Comparison of ENCODE assay signal across 9 cellular contexts in genomic region chr22:21569459-21570161, GRCh38. TPM values are rescaled to one million over a fixed set of nuclear protein-coding genes. Genes with fewer than 3 reads are reported as not detected.
DNase-seq lines count a peak whose midpoint lies in the region; ATAC-seq and TF ChIP-seq lines count a peak whose summit lies in the region.
"Had no signal": no experiment of that assay in that cellular context is flagged by ENCODE, and none has a peak within 500 bp of the region (broad histone marks: within the 10 kb centered on the region; RNA-seq: fewer than 3 reads in every experiment).

No MANE protein-coding gene starts in this region.

- no peaks in the 10 kb centered on the region for H3K27me3 ChIP-seq in tibial artery
- no peaks in the 10 kb centered on the region for H3K27me3 ChIP-seq in ascending aorta

- H3K9me3 ChIP-seq in tibial artery (no peaks in the 10 kb centered on the region), ascending aorta (no peaks in the 10 kb centered on the region)

- no peaks in the 10 kb centered on the region for H3K9me3 Mint-ChIP-seq in activated CD8-positive, alpha-beta T cell treated with anti-CD3 and anti-CD28 coated beads for 36 hours
- no peaks in the 10 kb centered on the region for H3K9me3 Mint-ChIP-seq in memory B cell

- H3K4me1 ChIP-seq in tibial artery: peaks cover 0 to 54% (median 40%) of the 10 kb centered on the region in 4 donors
- peaks cover 8 to 28% of the 10 kb centered on the region in 2 donors for H3K4me1 ChIP-seq in ascending aorta

- H3K27ac Mint-ChIP-seq in activated CD8-positive, alpha-beta T cell treated with anti-CD3 and anti-CD28 coated beads for 36 hours: peak overlapping the region; percentile 95
- peak overlapping the region; percentile 33 for H3K27ac Mint-ChIP-seq in memory B cell

- no peaks in the 10 kb centered on the region for H3K27me3 Mint-ChIP-seq in activated CD8-positive, alpha-beta T cell treated with anti-CD3 and anti-CD28 coated beads for 36 hours
- no peaks in the 10 kb centered on the region for H3K27me3 Mint-ChIP-seq in memory B cell

- intact Hi-C loops in activated CD8-positive, alpha-beta T cell treated with anti-CD3 and anti-CD28 coated beads for 36 hours (cut with micrococcal nuclease): no loop called here
- intact Hi-C loops in tibial artery (cut with DNase I; ENCODE audit: low total_unique reads) (no loop called here), ascending aorta (cut with DNase I) (loop anchor here (2.0 kb wide), 1 partner anchor 59 kb away; no protein-coding TSS in a partner anchor), left colon (cut with DNase I, micrococcal nuclease) (loop anchor here in 1 of 2 donors (10.0 kb wide), 1 partner anchor 55 kb away; no protein-coding TSS in a partner anchor)

- H3K4me3 Mint-ChIP-seq in activated CD8-positive, alpha-beta T cell treated with anti-CD3 and anti-CD28 coated beads for 36 hours: peak overlapping the region; percentile 91
- H3K4me3 Mint-ChIP-seq in memory B cell: peak overlapping the region; percentile 85

- H3K27ac ChIP-seq in tibial artery: no peak overlapping the region
- no peak overlapping the region for H3K27ac ChIP-seq in ascending aorta

- POLR2A ChIA-PET in activated CD8-positive, alpha-beta T cell treated with anti-CD3 and anti-CD28 coated beads for 36 hours (lab: Charles Lee): interaction anchor here (0.7 to 2.9 kb wide), 5 partner anchors 14 to 85 kb away, joined by 3 to 13 read pairs (median 4); partner anchors contain the start of gene CCDC116

- peaks cover 28% of the 10 kb centered on the region for H3K36me3 Mint-ChIP-seq in activated CD8-positive, alpha-beta T cell treated with anti-CD3 and anti-CD28 coated beads for 36 hours (ENCODE audit: low read depth)
- H3K36me3 Mint-ChIP-seq in memory B cell: peaks cover 4% of the 10 kb centered on the region

- peaks cover 59% of the 10 kb centered on the region for H3K4me1 Mint-ChIP-seq in activated CD8-positive, alpha-beta T cell treated with anti-CD3 and anti-CD28 coated beads for 36 hours (ENCODE audit: low read depth)
- H3K4me1 Mint-ChIP-seq in memory B cell: peaks cover 37% of the 10 kb centered on the region

- H3K4me3 ChIP-seq in HFF-Myc (replicated peaks; ENCODE audit: low read depth, low read length): peak overlapping the region; percentile 95
- peak overlapping the region in 1 of 2 donors; percentile 63 for H3K4me3 ChIP-seq in tibial artery
- H3K4me3 ChIP-seq in ascending aorta: peak overlapping the region in 1 of 2 donors; percentile 79

- peak; percentile 29 to 42 for DNase-seq in AML-193 (lab: John Stamatoyannopoulos, UW)
- DNase-seq in HFF-Myc (ENCODE audit: extremely low read depth, low read depth): no peak
- DNase-seq in activated CD8-positive, alpha-beta T cell treated with anti-CD3 and anti-CD28 coated beads for 36 hours: no peak
- no peak for DNase-seq in memory B cell (ENCODE audit: low spot score in 2 of 2)
- no peak for DNase-seq in tibial artery
- DNase-seq in ascending aorta (ENCODE audit: low spot score in 2 of 2): no peak
- DNase-seq in left colon: no peak
- DNase-seq: activated CD4-positive, alpha-beta T cell treated with anti-CD3 and anti-CD28 coated beads, Interleukin-2, amount 50 U/mL, for 1 hour had no signal

- ATAC-seq in activated CD8-positive, alpha-beta T cell treated with anti-CD3 and anti-CD28 coated beads for 36 hours: no peak
- no peak for ATAC-seq in memory B cell (ENCODE audit: low read depth)
- no peak for ATAC-seq in HG02571 (IDR thresholded peaks at IDR 0.05; ENCODE audit: unreplicated experiment)
- ATAC-seq in left colon: no peak

- TF ChIP-seq CTCF in HFF-Myc (IDR thresholded peaks at IDR 0.05; ENCODE audit: low read depth, low read length, missing control alignments) (no peak), tibial artery (IDR thresholded peaks at IDR 0.05) (no peak), ascending aorta (IDR thresholded peaks at IDR 0.05) (no peak)
- no peak for TF ChIP-seq CTCF in activated CD8-positive, alpha-beta T cell treated with anti-CD3 and anti-CD28 coated beads for 36 hours (IDR thresholded peaks at IDR 0.05)

- no peaks in the 10 kb centered on the region for H3K36me3 ChIP-seq in tibial artery
- no peaks in the 10 kb centered on the region for H3K36me3 ChIP-seq in ascending aorta

- CTCF ChIA-PET in activated CD8-positive, alpha-beta T cell treated with anti-CD3 and anti-CD28 coated beads for 36 hours (lab: Charles Lee): interaction anchor here (1.7 to 2.3 kb wide), 3 partner anchors 59 to 77 kb away, joined by 3 to 11 read pairs (median 6); partner anchors contain the start of gene YDJC

RNA-seq across cellular contexts. Expression of gene UBE2L3, which starts 2.1 kb away (rescaled TPM):
- total RNA-seq in activated CD8-positive, alpha-beta T cell treated with anti-CD3 and anti-CD28 coated beads for 36 hours: 10 to 100 TPM; 50.3 to 54.9 TPM
- total RNA-seq in ascending aorta: 22.0 TPM
- total RNA-seq in left colon: 10 to 100 TPM; 51.5 to 59.6 TPM

RNA-seq across cellular contexts. Expression of gene RIMBP3C, which starts 18.3 kb away (rescaled TPM):
- total RNA-seq in activated CD8-positive, alpha-beta T cell treated with anti-CD3 and anti-CD28 coated beads for 36 hours: under 1 TPM in 1 of 2 experiments, not detected in 1; 0.20 TPM
- total RNA-seq in ascending aorta (not detected), left colon (under 1 TPM in 1 of 2 donors, not detected in 1; 0.28 TPM)

Comparison
In these comparisons a context has a peak if more than half of its experiments do, and no peak if none do; other contexts are left out.
1. DNase-seq: peak in AML-193 (2 of 2); none in HFF-Myc (single experiment), activated CD8-positive, alpha-beta T cell treated with anti-CD3 and anti-CD28 coated beads for 36 hours (single experiment), memory B cell (0 of 2), tibial artery (0 of 2), ascending aorta (0 of 2) and left colon (0 of 2).